Comparison of ENCODE assay signal across 21 cellular contexts in genomic region chr16:60648260-60648659, GRCh38.
DNase-seq lines count a peak whose midpoint lies in the region; ATAC-seq, FAIRE-seq and TF ChIP-seq lines count a peak whose summit lies in the region.
"Had no signal": no experiment of that assay in that cellular context is flagged by ENCODE, and none has a peak within 500 bp of the region (broad histone marks: within the 10 kb centered on the region; RNA-seq: fewer than 3 reads in every experiment).

No MANE protein-coding gene starts in this region.

- no peak for FAIRE-seq in urothelium cell line (lab: Jason Lieb, UNC)
- FAIRE-seq in pancreas (lab: Jason Lieb, UNC): no peak
- FAIRE-seq: GM12891 had no signal

- H3K36me3 ChIP-seq in RWPE2 (ENCODE audit: low read depth) (no peaks in the 10 kb centered on the region), pancreas (no peaks in the 10 kb centered on the region)

- TF ChIP-seq CTCF in RWPE2 (IDR thresholded peaks at IDR 0.05; ENCODE audit: poor library complexity, severe bottlenecking) (no peak), pancreas (IDR thresholded peaks at IDR 0.05) (no peak)

- no peak overlapping the region for H3K4me3 ChIP-seq in RWPE2 (ENCODE audit: severe bottlenecking)
- H3K4me3 ChIP-seq in pancreas: no peak overlapping the region
- H3K4me3 ChIP-seq: GM23338 had no signal

- peak; percentile 40 for DNase-seq in HPDE6-E6E7 (ENCODE audit: extremely low spot score)
- DNase-seq in RWPE2 (ENCODE audit: low spot score): no peak
- DNase-seq in epithelial cell of prostate (ENCODE audit: low read depth, low spot score): no peak
- DNase-seq in urothelium cell line (ENCODE audit: low spot score): peak; percentile 6
- DNase-seq in AG20443 (ENCODE audit: low spot score): no peak
- DNase-seq in pancreas: no peak
- DNase-seq: C1 segment of cervical spinal cord; CD8-positive, alpha-beta T cell; DND-41; Karpas-422; NCI-H1048; NCI-H1417 treated with DMSO at 0.1 percent for 48 hours; NCI-H187; NCI-H446; NCI-H526; OCI-M1 had no signal

- no peaks in the 10 kb centered on the region for H3K27me3 ChIP-seq in RWPE2 (ENCODE audit: insufficient read depth, poor library complexity, severe bottlenecking)
- H3K27me3 ChIP-seq in pancreas: no peaks in the 10 kb centered on the region

- H3K27ac ChIP-seq in RWPE2 (ENCODE audit: poor library complexity, severe bottlenecking) (peak overlapping the region; percentile 81), epithelial cell of prostate (peak overlapping the region; percentile 15), pancreas (no peak overlapping the region)

- H3K9me3 ChIP-seq in RWPE2 (ENCODE audit: severe bottlenecking) (no peaks in the 10 kb centered on the region), pancreas (no peaks in the 10 kb centered on the region)

- WGBS in pancreas, 2 donors: 95 to 99% methylated on average over 1 of the region's 1 CpG

- intact Hi-C loops in pancreas (cut with DNase I): no loop called here

- ATAC-seq in RWPE2 (ENCODE audit: low read depth): peak; percentile 88
- no peak for ATAC-seq in HG03439 (IDR thresholded peaks at IDR 0.05; ENCODE audit: unreplicated experiment)
- ATAC-seq in pancreas: no peak
- ATAC-seq: CD8-positive, alpha-beta T cell; GM23338; HCT116; SK-N-SH treated with all-trans-retinoic acid at 6 μM for 48 hours had no signal

- H3K4me1 ChIP-seq in RWPE2 (ENCODE audit: insufficient read depth, poor library complexity, severe bottlenecking) (peaks cover 42% of the 10 kb centered on the region), pancreas (no peaks in the 10 kb centered on the region)

Comparison
In these comparisons a context has a peak if more than half of its experiments do, and no peak if none do; other contexts are left out.
1. DNase-seq: peak in HPDE6-E6E7 (single experiment) and urothelium cell line (single experiment); none in RWPE2 (single experiment), epithelial cell of prostate (single experiment), AG20443 (single experiment) and pancreas (0 of 6).
2. H3K27ac ChIP-seq: peak in RWPE2 (single experiment) and epithelial cell of prostate (single experiment); none in pancreas (0 of 4).